In the genomic region with DNA sequence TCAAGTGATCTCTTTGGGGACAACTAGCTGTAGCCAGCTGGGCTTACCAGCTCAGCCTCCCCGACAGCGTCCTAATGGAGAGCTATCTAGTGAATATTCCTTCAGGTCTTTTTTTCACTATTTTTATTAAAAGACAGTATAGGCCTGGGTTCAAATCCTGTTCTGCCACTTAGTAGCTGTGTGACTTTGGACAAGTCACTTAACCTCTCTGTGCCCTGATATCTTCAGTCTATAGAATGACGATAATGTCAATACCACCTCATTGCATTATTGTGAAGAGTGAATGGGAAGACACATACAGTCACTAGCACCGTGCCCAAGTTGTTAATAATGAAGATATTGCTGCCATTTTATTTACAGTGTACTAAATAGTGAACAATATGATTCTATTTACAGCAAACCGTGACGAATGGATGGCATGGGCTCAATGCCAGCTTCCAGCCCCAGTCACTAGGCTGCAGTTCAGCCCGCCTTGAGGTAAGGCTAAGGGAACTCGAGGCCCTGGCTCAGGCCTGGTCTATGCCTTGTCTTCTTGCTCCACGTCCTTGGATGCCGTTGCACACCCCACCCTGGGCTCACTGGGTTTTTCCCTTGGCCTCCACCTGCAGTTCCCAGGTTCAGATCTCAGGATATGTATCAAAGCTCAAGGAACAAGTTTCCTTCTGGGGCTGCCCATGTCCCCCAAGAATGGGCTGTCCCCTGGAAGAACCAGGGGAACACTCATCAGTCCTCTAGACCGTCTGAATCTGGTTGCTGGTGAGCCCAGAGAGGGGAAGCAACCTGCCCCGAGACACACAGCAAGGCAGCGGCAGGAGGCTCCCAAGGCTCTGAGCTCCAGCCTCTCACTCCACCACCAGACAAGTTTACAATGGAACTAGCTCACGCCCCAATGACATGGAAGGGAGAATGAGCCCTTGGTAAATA, we compare ENCODE assay signal across 12 cellular contexts.
DNase-seq lines count a peak whose midpoint lies in the region; ATAC-seq, FAIRE-seq and TF ChIP-seq lines count a peak whose summit lies in the region.
"Had no signal": no experiment of that assay in that cellular context is flagged by ENCODE, and none has a peak within 500 bp of the region (broad histone marks: within the 10 kb centered on the region; RNA-seq: fewer than 3 reads in every experiment).

No MANE protein-coding gene starts in this region.

- H3K9me2 ChIP-seq in PC-9 (ENCODE audit: insufficient read depth): no peaks in the 10 kb centered on the region

- no peaks in the 10 kb centered on the region for H3K9me3 Mint-ChIP-seq in type B pancreatic cell

- H3K27ac ChIP-seq in heart left ventricle (peak overlapping the region in 7 of 12 donors; percentile 37 to 74 (median 56)), kidney (ENCODE audit: low read depth in 2 of 2, low read length in 2 of 2) (no peak overlapping the region), PC-9 (no peak overlapping the region)
- H3K27ac ChIP-seq: thyroid gland had no signal

- DNase-seq in heart left ventricle (peak in 1 of 5 donors; percentile 55), Right ventricle myocardium inferior (ENCODE audit: missing footprints) (no peak), SK-MEL-5 (ENCODE audit: low read depth, low spot score) (peak; percentile 46), kidney (peak; percentile 41), type B pancreatic cell (ENCODE audit: extremely low spot score, unreplicated experiment) (no peak), PC-9 (no peak), medulla oblongata (ENCODE audit: extremely low spot score) (no peak), iPS-NIHi11 (ENCODE audit: low spot score) (no peak)
- DNase-seq: activated T-cell treated with anti-CD3 and anti-CD28 coated beads, Interleukin-2, amount 50 U/mL, for 48 hours; mesendoderm; NCI-H1092 treated with DMSO at 0.1 percent for 48 hours; thyroid gland had no signal

- TF ChIP-seq CTCF in heart left ventricle (IDR thresholded peaks at IDR 0.05) (no peak), kidney (IDR thresholded peaks at IDR 0.05; ENCODE audit: borderline replicate concordance, extremely low read depth, insufficient read depth) (no peak), type B pancreatic cell (conservative IDR thresholded peaks at IDR 0.05) (no peak), PC-9 (conservative IDR thresholded peaks at IDR 0.05) (no peak)

- CTCF ChIA-PET in PC-9 (lab: Charles Lee): no interaction called here

- no peak overlapping the region for H2AFZ ChIP-seq in PC-9

- ATAC-seq in heart left ventricle: no peak
- ATAC-seq in Right ventricle myocardium inferior: no peak

- peaks cover 12% of the 10 kb centered on the region for H3K4me1 Mint-ChIP-seq in type B pancreatic cell (ENCODE audit: unreplicated experiment)

- H3K27me3 Mint-ChIP-seq in type B pancreatic cell: peaks cover 17% of the 10 kb centered on the region

- H3K9ac ChIP-seq in kidney (ENCODE audit: low read length in 2 of 2): no peak overlapping the region

- no peaks in the 10 kb centered on the region for H3K36me3 Mint-ChIP-seq in type B pancreatic cell

- no peak for FAIRE-seq in kidney (lab: Jason Lieb, UNC)

- intact Hi-C loops in heart left ventricle (cut with DNase I): no loop called here
- intact Hi-C loops in Right ventricle myocardium inferior (cut with DNase I): no loop called here
- intact Hi-C loops in kidney (cut with DNase I): no loop called here
- intact Hi-C loops in PC-9 (cut with micrococcal nuclease; ENCODE audit: unreplicated experiment): no loop called here

- no peaks in the 10 kb centered on the region for H3K79me2 ChIP-seq in PC-9 (ENCODE audit: low read depth)

- POLR2A ChIA-PET in PC-9 (lab: Charles Lee; ENCODE audit: unreplicated experiment): no interaction called here

- BruUV-seq in PC-9 (replicated peaks; lab: Mats Ljungman, UMichigan): no TSS peak

- H3K4me3 Mint-ChIP-seq in type B pancreatic cell: no peak overlapping the region

- in situ Hi-C loops in SK-MEL-5 (cut with HindIII; ENCODE audit: low pct_unique_long_range_greater_than_20kb, low sequenced_read_pairs): no loop called here

- no peaks in the 10 kb centered on the region for H3K27me3 ChIP-seq in heart left ventricle
- peaks cover 51% of the 10 kb centered on the region for H3K27me3 ChIP-seq in PC-9 (ENCODE audit: insufficient read depth, low read depth)
- H3K27me3 ChIP-seq: thyroid gland had no signal

- H4K20me1 ChIP-seq in PC-9 (ENCODE audit: insufficient read depth): no peaks in the 10 kb centered on the region

- no peak for TF ChIP-seq POLR2A in heart left ventricle (IDR thresholded peaks at IDR 0.05)

- WGBS in heart left ventricle, 4 donors: 72 to 80% (median 77%) methylated on average over 12 to 14 of the region's 14 CpGs

- H3K9me3 ChIP-seq in heart left ventricle (no peaks in the 10 kb centered on the region), kidney (ENCODE audit: control insufficient read depth in 1 of 2, low read length in 2 of 2) (no peaks in the 10 kb centered on the region), PC-9 (ENCODE audit: insufficient read depth, low read depth) (no peaks in the 10 kb centered on the region)
- H3K9me3 ChIP-seq: thyroid gland had no signal

- H3K4me3 ChIP-seq in heart left ventricle: no peak overlapping the region
- no peak overlapping the region for H3K4me3 ChIP-seq in kidney (ENCODE audit: low read length in 2 of 2)
- H3K4me3 ChIP-seq in PC-9: no peak overlapping the region
- H3K4me3 ChIP-seq: thyroid gland had no signal

- H3F3A ChIP-seq in PC-9 (ENCODE audit: insufficient read depth, low read depth): no peaks in the 10 kb centered on the region

- no peaks in the 10 kb centered on the region for H3K36me3 ChIP-seq in heart left ventricle
- H3K36me3 ChIP-seq in kidney (ENCODE audit: control insufficient read depth in 1 of 2, insufficient read depth in 2 of 2, low read length in 2 of 2): no peaks in the 10 kb centered on the region
- no peaks in the 10 kb centered on the region for H3K36me3 ChIP-seq in PC-9 (ENCODE audit: low read depth)
- H3K36me3 ChIP-seq: thyroid gland had no signal

- no peak overlapping the region for H3K4me2 ChIP-seq in PC-9

- H3K4me1 ChIP-seq in heart left ventricle: peaks cover 0 to 43% (median 21%) of the 10 kb centered on the region in 12 donors
- peaks cover 0 to 2% of the 10 kb centered on the region in 2 donors for H3K4me1 ChIP-seq in kidney (ENCODE audit: control insufficient read depth in 1 of 2, insufficient read depth in 1 of 2, low read depth in 1 of 2, low read length in 2 of 2)
- H3K4me1 ChIP-seq in PC-9 (replicated peaks; ENCODE audit: insufficient read depth): no peaks in the 10 kb centered on the region

- H3K27ac Mint-ChIP-seq in type B pancreatic cell: peak overlapping the region; percentile 15

Comparison
In these comparisons a context has a peak if more than half of its experiments do, and no peak if none do; other contexts are left out.
1. DNase-seq: peak in SK-MEL-5 (single experiment) and kidney (single experiment); none in Right ventricle myocardium inferior (single experiment), type B pancreatic cell (single experiment), PC-9 (0 of 2), medulla oblongata (single experiment) and iPS-NIHi11 (single experiment).
2. H3K27ac ChIP-seq: peak in heart left ventricle (7 of 12); none in kidney (0 of 2) and PC-9 (single experiment).